In genomic region chr7:128129224-128129864, GRCh38 we compare ENCODE assay signal across 27 cellular contexts.
DNase-seq lines count a peak whose midpoint lies in the region; ATAC-seq and TF ChIP-seq lines count a peak whose summit lies in the region.
"Had no signal": no experiment of that assay in that cellular context is flagged by ENCODE, and none has a peak within 500 bp of the region (broad histone marks: within the 10 kb centered on the region; RNA-seq: fewer than 3 reads in every experiment).

No MANE protein-coding gene starts in this region.

- CTCF ChIA-PET in activated B cell treated with CpG ODN at 0.5 μM for 24 hours (lab: Charles Lee): interaction anchor here (0.6 to 1.6 kb wide), 2 partner anchors 14 to 80 kb away, joined by 3 to 5 read pairs; no protein-coding TSS in a partner anchor
- CTCF ChIA-PET in PC-9 (lab: Charles Lee): no interaction called here

- H3K4me1 Mint-ChIP-seq in activated B cell treated with CpG ODN at 0.5 μM for 24 hours (peaks cover 14% of the 10 kb centered on the region), osteocyte (ENCODE audit: unreplicated experiment) (no peaks in the 10 kb centered on the region)

- POLR2A ChIA-PET in activated B cell treated with CpG ODN at 0.5 μM for 24 hours (lab: Charles Lee) (no interaction called here), PC-9 (lab: Charles Lee; ENCODE audit: unreplicated experiment) (no interaction called here)

- TF ChIP-seq CTCF in activated B cell treated with CpG ODN at 0.5 μM for 24 hours (IDR thresholded peaks at IDR 0.05): no peak
- no peak for TF ChIP-seq CTCF in osteocyte (IDR thresholded peaks at IDR 0.05)
- no peak for TF ChIP-seq CTCF in PC-9 (conservative IDR thresholded peaks at IDR 0.05)
- no peak for TF ChIP-seq CTCF in brain microvascular endothelial cell (IDR thresholded peaks at IDR 0.05; ENCODE audit: low read depth, low read length, missing control alignments)

- H3K36me3 ChIP-seq in PC-9 (ENCODE audit: low read depth): no peaks in the 10 kb centered on the region
- H3K36me3 ChIP-seq in brain microvascular endothelial cell (replicated peaks): no peaks in the 10 kb centered on the region
- H3K36me3 ChIP-seq: colonic mucosa, pancreas had no signal

- H3K27me3 ChIP-seq in PC-9 (ENCODE audit: insufficient read depth, low read depth) (peaks cover 24% of the 10 kb centered on the region; the same call in 1 of the 2 replicates), brain microvascular endothelial cell (replicated peaks) (peaks cover 35% of the 10 kb centered on the region)
- H3K27me3 ChIP-seq: pancreas had no signal

- no peaks in the 10 kb centered on the region for H3K9me3 ChIP-seq in PC-9 (ENCODE audit: insufficient read depth, low read depth)
- H3K9me3 ChIP-seq: colonic mucosa, pancreas had no signal

- intact Hi-C loops in activated B cell treated with CpG ODN at 0.5 μM for 24 hours (cut with micrococcal nuclease) (no loop called here), PC-9 (cut with micrococcal nuclease; ENCODE audit: unreplicated experiment) (no loop called here)

- H3K4me3 Mint-ChIP-seq in activated B cell treated with CpG ODN at 0.5 μM for 24 hours: no peak overlapping the region
- no peak overlapping the region for H3K4me3 Mint-ChIP-seq in osteocyte (ENCODE audit: unreplicated experiment)
- H3K4me3 Mint-ChIP-seq: activated CD4-positive, alpha-beta T cell treated with anti-CD3 and anti-CD28 coated beads, Interleukin-2, amount 10 ng/mL, durations not matched to agents 7 days and 5 days; activated T-cell treated with anti-CD3 and anti-CD28 coated beads, Interleukin-2, amount 50 U/mL, for 24 hours; T-cell; WTC11 had no signal

- no peak overlapping the region for H3K4me2 ChIP-seq in PC-9

- no peaks in the 10 kb centered on the region for H3K79me2 ChIP-seq in PC-9 (ENCODE audit: low read depth)

- no peaks in the 10 kb centered on the region for H3K9me2 ChIP-seq in PC-9 (ENCODE audit: insufficient read depth)

- H3K27me3 Mint-ChIP-seq in activated B cell treated with CpG ODN at 0.5 μM for 24 hours (peaks cover 14% of the 10 kb centered on the region), osteocyte (ENCODE audit: unreplicated experiment) (peaks cover 24% of the 10 kb centered on the region)

- H3K9me3 Mint-ChIP-seq in activated B cell treated with CpG ODN at 0.5 μM for 24 hours (no peaks in the 10 kb centered on the region), osteocyte (ENCODE audit: unreplicated experiment) (no peaks in the 10 kb centered on the region)
- H3K9me3 Mint-ChIP-seq: activated CD4-positive, alpha-beta T cell treated with anti-CD3 and anti-CD28 coated beads, Interleukin-2, amount 10 ng/mL, durations not matched to agents 7 days and 5 days; activated T-cell treated with anti-CD3 and anti-CD28 coated beads, Interleukin-2, amount 50 U/mL, for 24 hours; T-cell; WTC11 had no signal

- ATAC-seq in activated B cell treated with CpG ODN at 0.5 μM for 24 hours (ENCODE audit: low read depth): peak; percentile 37
- ATAC-seq: pancreas, T-cell, WTC11 had no signal

- no TSS peak for BruUV-seq in PC-9 (replicated peaks; lab: Mats Ljungman, UMichigan)

- H3K27ac ChIP-seq in PC-9 (no peak overlapping the region), brain microvascular endothelial cell (no peak overlapping the region)
- H3K27ac ChIP-seq: colonic mucosa, pancreas, skin epidermis had no signal

- H3K4me3 ChIP-seq in PC-9: no peak overlapping the region
- H3K4me3 ChIP-seq in brain microvascular endothelial cell (ENCODE audit: low read depth, low read length): no peak overlapping the region
- H3K4me3 ChIP-seq: colonic mucosa, pancreas, skin epidermis had no signal

- in situ Hi-C loops in brain microvascular endothelial cell (cut with HindIII; ENCODE audit: low pct_ligation_motif_present, low sequenced_read_pairs): no loop called here

- H3K27ac Mint-ChIP-seq in activated B cell treated with CpG ODN at 0.5 μM for 24 hours (no peak overlapping the region), osteocyte (ENCODE audit: unreplicated experiment) (no peak overlapping the region)
- H3K27ac Mint-ChIP-seq: activated CD4-positive, alpha-beta T cell treated with anti-CD3 and anti-CD28 coated beads, Interleukin-2, amount 10 ng/mL, durations not matched to agents 7 days and 5 days; activated T-cell treated with anti-CD3 and anti-CD28 coated beads, Interleukin-2, amount 50 U/mL, for 24 hours; T-cell; WTC11 had no signal

- H3K36me3 Mint-ChIP-seq in activated B cell treated with CpG ODN at 0.5 μM for 24 hours (ENCODE audit: low read depth): no peaks in the 10 kb centered on the region
- H3K36me3 Mint-ChIP-seq in osteocyte (ENCODE audit: unreplicated experiment): no peaks in the 10 kb centered on the region
- H3K36me3 Mint-ChIP-seq: T-cell, WTC11 had no signal

- H3K4me1 ChIP-seq in PC-9 (replicated peaks; ENCODE audit: insufficient read depth): no peaks in the 10 kb centered on the region
- H3K4me1 ChIP-seq: colonic mucosa, pancreas had no signal

- peak; percentile 82 for DNase-seq in GF-D8 (lab: John Stamatoyannopoulos, UW)
- peak; percentile 62 for DNase-seq in NAMALWA (ENCODE audit: low spot score)
- no peak for DNase-seq in activated B cell treated with CpG ODN at 0.5 μM for 24 hours
- peak; percentile 19 for DNase-seq in osteocyte (ENCODE audit: extremely low spot score, unreplicated experiment)
- DNase-seq in PC-9: no peak
- DNase-seq in stimulated activated CD4-positive, alpha-beta T cell treated with anti-CD3 and anti-CD28 coated beads, Interleukin-2, amount 100 ng/mL, for 24 hours: no peak
- no peak for DNase-seq in brain microvascular endothelial cell
- DNase-seq: ACHN; activated CD4-positive, alpha-beta T cell treated with anti-CD3 and anti-CD28 coated beads, Interleukin-2, amount 10 ng/mL, durations not matched to agents 7 days and 5 days; activated gamma-delta T cell; activated T-cell treated with anti-CD3 and anti-CD28 coated beads, Interleukin-2, amount 50 U/mL, for 24 hours; colonic mucosa; DMS53; effector CD8-positive, alpha-beta T cell; HCEC 1CT; hypothalamus; IMR-90; NCI-H1417; NCI-H2029; NCI-H526; NK-92 treated with Interleukin-12 subunit alpha and Interleukin-12 subunit beta, amount 100 ng/mL, for 24 hours; pancreas; RPMI8226; stimulated activated naive CD4-positive, alpha-beta T cell treated with Interleukin-2 at 50 U/mL for 16 hours; T-cell had no signal

- no peak overlapping the region for H2AFZ ChIP-seq in PC-9

- H3F3A ChIP-seq in PC-9 (ENCODE audit: insufficient read depth, low read depth): no peaks in the 10 kb centered on the region

- H4K20me1 ChIP-seq in PC-9 (ENCODE audit: insufficient read depth): no peaks in the 10 kb centered on the region

Comparison
In these comparisons a context has a peak if more than half of its experiments do, and no peak if none do; other contexts are left out.
1. DNase-seq: peak in GF-D8 (single experiment), NAMALWA (single experiment) and osteocyte (single experiment); none in activated B cell treated with CpG ODN at 0.5 μM for 24 hours (single experiment), PC-9 (0 of 2), stimulated activated CD4-positive, alpha-beta T cell treated with anti-CD3 and anti-CD28 coated beads, Interleukin-2, amount 100 ng/mL, for 24 hours (0 of 2) and brain microvascular endothelial cell (single experiment).